In the genomic region with DNA sequence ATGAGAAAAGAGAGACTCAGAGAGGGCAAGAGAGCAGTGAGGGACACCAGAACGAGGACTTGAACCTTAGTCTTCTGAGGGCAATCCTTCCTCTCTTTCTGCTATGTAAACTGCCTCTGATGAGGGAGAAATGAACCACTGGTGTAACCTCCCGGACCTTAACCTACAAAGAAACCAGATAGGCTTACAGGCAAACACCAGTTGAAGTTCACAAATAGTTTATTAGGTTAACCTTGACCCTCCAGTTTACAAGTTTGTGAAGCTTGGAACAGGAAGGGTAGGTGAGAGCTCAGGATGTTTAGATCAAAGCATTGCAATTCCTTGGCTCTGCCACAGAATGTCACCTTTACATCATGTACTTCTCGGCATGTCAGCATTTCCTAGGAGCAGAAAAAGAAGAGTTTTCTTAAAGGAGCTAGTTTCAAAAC, we compare ENCODE assay signal across 21 cellular contexts.
DNase-seq lines count a peak whose midpoint lies in the region; ATAC-seq, FAIRE-seq and TF ChIP-seq lines count a peak whose summit lies in the region.
"Had no signal": no experiment of that assay in that cellular context is flagged by ENCODE, and none has a peak within 500 bp of the region (broad histone marks: within the 10 kb centered on the region; RNA-seq: fewer than 3 reads in every experiment).

No MANE protein-coding gene starts in this region.

- H4K5ac ChIP-seq in H9 (ENCODE audit: insufficient read length, low read depth, low read length), result no peak overlapping the region

- H2BK20ac ChIP-seq in H9 (ENCODE audit: low read depth, low read length, poor library complexity, severe bottlenecking), result no peak overlapping the region

- H4K20me1 ChIP-seq in H9 (ENCODE audit: control insufficient read depth, insufficient read depth, insufficient read length), result no peaks in the 10 kb centered on the region
- no peaks in the 10 kb centered on the region for H4K20me1 ChIP-seq in HepG2 (ENCODE audit: insufficient read depth, low read length)

- H3K18ac ChIP-seq in H9 (ENCODE audit: insufficient read length, low read depth, low read length), result no peak overlapping the region

- intact Hi-C loops in HepG2 (cut with micrococcal nuclease; ENCODE audit: unreplicated experiment), result no loop called here

- no peak overlapping the region for H3K4me2 ChIP-seq in H9 (ENCODE audit: insufficient read depth, insufficient read length, low read length)
- no peak overlapping the region for H3K4me2 ChIP-seq in HepG2 (ENCODE audit: low read depth, low read length)
- H3K4me2 ChIP-seq: PC-9 had no signal

- no peak overlapping the region for H3K4me3 ChIP-seq in RWPE2 (ENCODE audit: severe bottlenecking)
- H3K4me3 ChIP-seq in HepG2 (replicated peaks in 1 of 3; ENCODE audit: insufficient read depth in 1 of 3, low read depth in 2 of 3, low read length in 3 of 3), result no peak overlapping the region
- H3K4me3 ChIP-seq: GM23248, PC-9 had no signal

- H3K36me3 ChIP-seq in RWPE2 (ENCODE audit: low read depth) (no peaks in the 10 kb centered on the region), HepG2 (replicated peaks in 1 of 2; ENCODE audit: control insufficient read depth in 1 of 2, insufficient read depth in 2 of 2, low read length in 2 of 2) (no peaks in the 10 kb centered on the region)

- H3K23me2 ChIP-seq in H9 (ENCODE audit: insufficient read length, low read depth, low read length, poor library complexity, severe bottlenecking), result no peaks in the 10 kb centered on the region

- no peak overlapping the region for H3K4ac ChIP-seq in H9 (ENCODE audit: low read depth, low read length)

- H3K79me2 ChIP-seq in H9 (ENCODE audit: insufficient read depth, low read length) (no peaks in the 10 kb centered on the region), HepG2 (ENCODE audit: insufficient read depth, low read length) (no peaks in the 10 kb centered on the region)

- H3K4me3 Mint-ChIP-seq in H9, result no peak overlapping the region
- no peak overlapping the region for H3K4me3 Mint-ChIP-seq in T-helper 2 cell treated with Interferon-gamma antibody and Interleukin-4, amounts not matched to agents 5 μg/mL and 100 μg/mL, for 36 hours
- H3K4me3 Mint-ChIP-seq: activated B cell treated with CpG ODN at 0.5 μM for 24 hours, memory B cell, neural crest cell had no signal

- H3K27me3 ChIP-seq in H9 (ENCODE audit: insufficient read depth, low read length) (no peaks in the 10 kb centered on the region), RWPE2 (ENCODE audit: insufficient read depth, poor library complexity, severe bottlenecking) (no peaks in the 10 kb centered on the region), HepG2 (ENCODE audit: control insufficient read depth in 1 of 2, insufficient read depth in 2 of 2, low read length in 2 of 2) (no peaks in the 10 kb centered on the region; a peak in 1 of 5 replicates)

- no peak overlapping the region for H3K23ac ChIP-seq in H9 (ENCODE audit: insufficient read length, low read depth, low read length)

- no peak overlapping the region for H4K8ac ChIP-seq in H9 (replicated peaks; ENCODE audit: insufficient read length, low read depth, low read length)

- H3K9me3 ChIP-seq in H9 (ENCODE audit: control insufficient read depth, low read depth, low read length), result no peaks in the 10 kb centered on the region
- no peaks in the 10 kb centered on the region for H3K9me3 ChIP-seq in RWPE2 (ENCODE audit: severe bottlenecking)
- no peaks in the 10 kb centered on the region for H3K9me3 ChIP-seq in HepG2 (ENCODE audit: low read length)

- no peak overlapping the region for H3T11ph ChIP-seq in H9 (ENCODE audit: low read length)

- no peak overlapping the region for H2AK5ac ChIP-seq in H9 (ENCODE audit: insufficient read length, low read length)

- H2AFZ ChIP-seq in H9 (ENCODE audit: low read length) (no peak overlapping the region), HepG2 (ENCODE audit: low read length) (no peak overlapping the region)
- H2AFZ ChIP-seq: GM23248, PC-9 had no signal

- H2BK5ac ChIP-seq in H9 (ENCODE audit: insufficient read length, low read length), result no peak overlapping the region

- TF ChIP-seq RAD21 in HepG2 (CRISPR knock-in tag; IDR thresholded peaks at IDR 0.05), result no peak

- no peak overlapping the region for H3K56ac ChIP-seq in H9 (ENCODE audit: insufficient read length, low read depth, low read length)

- in situ Hi-C loops in HepG2 (cut with HindIII; ENCODE audit: extremely low pct_ligation_motif_present, low pct_unique_long_range_greater_than_20kb), result no loop called here

- no peak overlapping the region for H3K14ac ChIP-seq in H9 (ENCODE audit: insufficient read depth, low read length)

- no peaks in the 10 kb centered on the region; the same call in 1 of the 2 replicates for H3K27me3 Mint-ChIP-seq in H9 (ENCODE audit: low read depth)
- H3K27me3 Mint-ChIP-seq in T-helper 2 cell treated with Interferon-gamma antibody and Interleukin-4, amounts not matched to agents 5 μg/mL and 100 μg/mL, for 36 hours (ENCODE audit: low read depth), result no peaks in the 10 kb centered on the region

- no peak overlapping the region for H2BK15ac ChIP-seq in H9 (ENCODE audit: low read depth, low read length)

- no peak overlapping the region for H3K27ac ChIP-seq in C4-2B
- H3K27ac ChIP-seq in H9 (ENCODE audit: insufficient read length, low read depth, low read length), result no peak overlapping the region
- H3K27ac ChIP-seq in RWPE2 (ENCODE audit: poor library complexity, severe bottlenecking), result no peak overlapping the region
- H3K27ac ChIP-seq in HepG2 (ENCODE audit: extremely low read length, insufficient read depth, low read length), result no peak overlapping the region
- H3K27ac ChIP-seq: GM23248, PC-9 had no signal

- H3K36me3 Mint-ChIP-seq in H9 (ENCODE audit: insufficient read depth in 1 of 3, low read depth in 3 of 3), result no peaks in the 10 kb centered on the region
- no peaks in the 10 kb centered on the region for H3K36me3 Mint-ChIP-seq in T-helper 2 cell treated with Interferon-gamma antibody and Interleukin-4, amounts not matched to agents 5 μg/mL and 100 μg/mL, for 36 hours (ENCODE audit: low read depth)
- H3K36me3 Mint-ChIP-seq: memory B cell had no signal

- BruUV-seq in HepG2 (replicated peaks; lab: Mats Ljungman, UMichigan), result no TSS peak

- WGBS in H9 (ENCODE audit: extremely low coverage, insufficient read length, low lambda C conversion rate), result no CpG with 5 or more reads among the region's 3 CpGs
- 0% methylated on average over 3 of the region's 3 CpGs for WGBS in HepG2 (ENCODE audit: low lambda C conversion rate)

- H3K9ac ChIP-seq in H9 (ENCODE audit: extremely low read depth, insufficient read length, low read length) (no peak overlapping the region), HepG2 (ENCODE audit: insufficient read depth, low read depth, low read length) (no peak overlapping the region)
- H3K9ac ChIP-seq: GM23248 had no signal

- DNase-seq in H9 (no peak), RWPE2 (ENCODE audit: low spot score) (no peak), HepG2 (ENCODE audit: low spot score) (peak; percentile 76), omental fat pad (ENCODE audit: low spot score) (no peak)
- no peak for DNase-seq in T-helper 2 cell treated with Interferon-gamma antibody and Interleukin-4, amounts not matched to agents 5 μg/mL and 100 μg/mL, for 36 hours (ENCODE audit: low spot score)
- no peak for DNase-seq in activated CD8-positive, alpha-beta memory T cell treated with anti-CD3 and anti-CD28 coated beads, Interleukin-2, amount 50 U/mL, for 4 hours
- DNase-seq: activated B cell treated with CpG ODN at 0.5 μM for 24 hours; activated effector memory CD4-positive, alpha-beta T cell treated with Interleukin-2 at 50 U/mL for 16 hours; amygdala; GM23248; NCI-H1092 treated with DMSO at 0.1 percent for 48 hours; NCI-H226; PC-9; right cardiac atrium; stimulated activated CD4-positive, alpha-beta T cell treated with anti-CD3 and anti-CD28 coated beads, Interleukin-2, amount 100 ng/mL, for 24 hours; substantia nigra had no signal

- H2BK120ac ChIP-seq in H9 (ENCODE audit: low read depth, low read length, poor library complexity, severe bottlenecking), result no peak overlapping the region

- TF ChIP-seq CTCF in C4-2B (conservative IDR thresholded peaks at IDR 0.05) (peak; percentile 28; the same call in 1 of the 2 replicates), H9 (conservative IDR thresholded peaks at IDR 0.05) (peak; percentile 49; the same call in 2 of the 3 replicates), RWPE2 (IDR thresholded peaks at IDR 0.05; ENCODE audit: poor library complexity, severe bottlenecking) (peak; percentile 28), HepG2 (CRISPR knock-in tag; IDR thresholded peaks at IDR 0.05) (peak; percentile 71), omental fat pad (IDR thresholded peaks at IDR 0.05) (no peak)

- H3K79me1 ChIP-seq in H9 (ENCODE audit: insufficient read depth, low read depth, low read length, poor library complexity, severe bottlenecking), result no peaks in the 10 kb centered on the region

- no peaks in the 10 kb centered on the region for H3K9me3 Mint-ChIP-seq in H9
- peaks cover 7% of the 10 kb centered on the region for H3K9me3 Mint-ChIP-seq in T-helper 2 cell treated with Interferon-gamma antibody and Interleukin-4, amounts not matched to agents 5 μg/mL and 100 μg/mL, for 36 hours

- no peaks in the 10 kb centered on the region for H3K4me1 ChIP-seq in H9 (ENCODE audit: insufficient read depth, low read length)
- no peaks in the 10 kb centered on the region for H3K4me1 ChIP-seq in RWPE2 (ENCODE audit: insufficient read depth, poor library complexity, severe bottlenecking)
- peaks cover 21% of the 10 kb centered on the region for H3K4me1 ChIP-seq in HepG2 (ENCODE audit: insufficient read depth, low read length)

- POLR2A ChIA-PET in HepG2 (lab: Yijun Ruan, JAX), result no interaction called here

- H3K27ac Mint-ChIP-seq in H9, result no peak overlapping the region
- no peak overlapping the region for H3K27ac Mint-ChIP-seq in T-helper 2 cell treated with Interferon-gamma antibody and Interleukin-4, amounts not matched to agents 5 μg/mL and 100 μg/mL, for 36 hours
- H3K27ac Mint-ChIP-seq: activated B cell treated with CpG ODN at 0.5 μM for 24 hours, memory B cell had no signal

- H3K4me1 Mint-ChIP-seq in H9, result peaks cover 9 to 11% of the 10 kb centered on the region in 2 experiments; a peak in 3 of 4 replicates
- no peaks in the 10 kb centered on the region for H3K4me1 Mint-ChIP-seq in T-helper 2 cell treated with Interferon-gamma antibody and Interleukin-4, amounts not matched to agents 5 μg/mL and 100 μg/mL, for 36 hours (ENCODE audit: low read depth)
- H3K4me1 Mint-ChIP-seq: activated B cell treated with CpG ODN at 0.5 μM for 24 hours had no signal

- TF ChIP-seq EP300 in HepG2 (IDR thresholded peaks at IDR 0.05; ENCODE audit: low read depth in 2 of 2, low read length in 2 of 2) (peak in 1 of 2 experiments; percentile 81; a peak in 2 of 4 replicates), HepG2 (CRISPR knock-in tag; IDR thresholded peaks at IDR 0.05; ENCODE audit: borderline replicate concordance) (peak; percentile 54; the same call in 1 of the 2 replicates)

- no peak for TF ChIP-seq POLR2A in HepG2 (IDR thresholded peaks at IDR 0.05; ENCODE audit: insufficient read depth in 1 of 2, low read depth in 2 of 2, low read length in 2 of 2)

- CTCF ChIA-PET in HepG2 (lab: Yijun Ruan, JAX; ENCODE audit: low intra/inter-chr PET ratio, low total read pairs), result no interaction called here

- no peak for ATAC-seq in RWPE2 (ENCODE audit: low read depth)
- ATAC-seq in HepG2, result peak; percentile 92
- ATAC-seq in HG02623 (IDR thresholded peaks at IDR 0.05; ENCODE audit: unreplicated experiment), result no peak
- no peak for ATAC-seq in omental fat pad (ENCODE audit: low FRiP score)
- ATAC-seq: right cardiac atrium had no signal

- H4K91ac ChIP-seq in H9 (ENCODE audit: insufficient read length, low read depth, low read length), result no peak overlapping the region

- no peak overlapping the region for H2BK12ac ChIP-seq in H9 (ENCODE audit: insufficient read length, low read depth, low read length)

- peak; percentile 96 for FAIRE-seq in HepG2 (lab: Jason Lieb, UNC)
- FAIRE-seq: HTR-8/SVneo had no signal

Comparison
In these comparisons a context has a peak if more than half of its experiments do, and no peak if none do; other contexts are left out.
1. CTCF ChIP-seq: peak in C4-2B (single experiment), H9 (single experiment), RWPE2 (single experiment) and HepG2 (single experiment); none in omental fat pad (0 of 3).